17 cellular contexts compared by ENCODE assay signal in the genomic region with DNA sequence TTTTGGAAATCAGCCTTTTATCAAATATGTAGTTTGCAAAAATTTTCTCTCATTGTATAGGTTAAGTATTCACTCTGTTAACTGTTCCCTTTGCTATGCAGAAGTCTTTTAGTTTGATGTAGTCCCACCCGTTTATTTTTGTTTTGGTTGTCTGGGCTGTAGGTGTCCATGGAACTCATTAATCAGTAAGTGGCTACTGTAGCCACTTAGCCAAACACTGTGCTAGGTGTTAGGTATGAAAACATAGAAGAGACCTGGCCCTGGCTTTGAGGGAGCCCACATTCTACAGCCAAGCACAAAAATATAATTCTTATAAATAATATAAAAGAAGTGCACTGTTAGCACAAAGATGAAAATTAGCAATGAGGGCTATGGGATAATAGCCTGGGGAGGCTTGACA.
DNase-seq lines count a peak whose midpoint lies in the region; ATAC-seq and TF ChIP-seq lines count a peak whose summit lies in the region.
"Had no signal": no experiment of that assay in that cellular context is flagged by ENCODE, and none has a peak within 500 bp of the region (broad histone marks: within the 10 kb centered on the region; RNA-seq: fewer than 3 reads in every experiment).

No MANE protein-coding gene starts in this region.

- H3K4me3 ChIP-seq in left ventricle myocardium inferior = no peak overlapping the region
- no peak overlapping the region for H3K4me3 ChIP-seq in right cardiac atrium (ENCODE audit: low read length)
- H3K4me3 ChIP-seq in right atrium auricular region = no peak overlapping the region
- H3K4me3 ChIP-seq: GM12878, GM23248 had no signal

- no peak overlapping the region for H3K27ac ChIP-seq in left ventricle myocardium inferior (replicated peaks)
- no peak overlapping the region for H3K27ac ChIP-seq in right cardiac atrium (ENCODE audit: low read length)
- no peak overlapping the region for H3K27ac ChIP-seq in right atrium auricular region
- H3K27ac ChIP-seq: GM23248 had no signal

- no peak overlapping the region for H3K27ac Mint-ChIP-seq in HFFc6
- H3K27ac Mint-ChIP-seq: CD4-positive, alpha-beta memory T cell had no signal

- H3K4me1 ChIP-seq in left ventricle myocardium inferior (no peaks in the 10 kb centered on the region), right cardiac atrium (ENCODE audit: control insufficient read depth, insufficient read depth, low read length) (no peaks in the 10 kb centered on the region), right atrium auricular region (no peaks in the 10 kb centered on the region)
- H3K4me1 ChIP-seq: Caco-2 had no signal

- H3K36me3 Mint-ChIP-seq in HFFc6 (ENCODE audit: low read depth) = peaks cover 15% of the 10 kb centered on the region
- H3K36me3 Mint-ChIP-seq: CD4-positive, alpha-beta memory T cell had no signal

- peaks cover 32% of the 10 kb centered on the region for H3K4me1 Mint-ChIP-seq in HFFc6 (ENCODE audit: low read depth)

- DNase-seq in Right ventricle myocardium inferior (ENCODE audit: missing footprints) (no peak), left ventricle myocardium inferior (no peak), right cardiac atrium (no peak), right atrium auricular region (ENCODE audit: low spot score) (no peak), NCI-H1105 treated with DMSO at 0.1 percent for 48 hours (lab: John Stamatoyannopoulos, UW) (peak; percentile 47), HFFc6 (no peak)
- DNase-seq: C1 segment of cervical spinal cord; Caco-2; CD4-positive, alpha-beta memory T cell; DMS 273 treated with DMSO at 0.1 percent for 48 hours; DMS79; EL; GDM1; GM23248; H7; HCEC 1CT had no signal

- ATAC-seq in Right ventricle myocardium inferior (peak; percentile 76), right cardiac atrium (peak; percentile 57 to 72)
- ATAC-seq: GM12878 had no signal

- intact Hi-C loops in Right ventricle myocardium inferior (cut with DNase I) = no loop called here
- intact Hi-C loops in left ventricle myocardium inferior (cut with micrococcal nuclease) = no loop called here
- intact Hi-C loops in right cardiac atrium (cut with DNase I) = no loop called here

- H3K4me3 Mint-ChIP-seq in HFFc6 = no peak overlapping the region
- H3K4me3 Mint-ChIP-seq: CD4-positive, alpha-beta memory T cell had no signal

- no peaks in the 10 kb centered on the region for H3K9me3 Mint-ChIP-seq in HFFc6

- H3K27me3 ChIP-seq in left ventricle myocardium inferior (ENCODE audit: low read depth) (no peaks in the 10 kb centered on the region), right cardiac atrium (ENCODE audit: control insufficient read depth, insufficient read depth) (no peaks in the 10 kb centered on the region), right atrium auricular region (no peaks in the 10 kb centered on the region)

- TF ChIP-seq CTCF in left ventricle myocardium inferior (IDR thresholded peaks at IDR 0.05; ENCODE audit: borderline replicate concordance) (no peak), right atrium auricular region (IDR thresholded peaks at IDR 0.05) (no peak), HFFc6 (IDR thresholded peaks at IDR 0.05) (no peak)

- WGBS in right cardiac atrium = 57% methylated on average over 1 of the region's 1 CpG

- H3K9me3 ChIP-seq in left ventricle myocardium inferior (replicated peaks) (no peaks in the 10 kb centered on the region), right cardiac atrium (ENCODE audit: control insufficient read depth, low read length) (no peaks in the 10 kb centered on the region), right atrium auricular region (no peaks in the 10 kb centered on the region)
- H3K9me3 ChIP-seq: Caco-2 had no signal

- H3K27me3 Mint-ChIP-seq in HFFc6 (ENCODE audit: insufficient read depth) = no peaks in the 10 kb centered on the region
- H3K27me3 Mint-ChIP-seq: CD4-positive, alpha-beta memory T cell had no signal

- H3K36me3 ChIP-seq in left ventricle myocardium inferior (no peaks in the 10 kb centered on the region), right atrium auricular region (no peaks in the 10 kb centered on the region)
